Comparison of ENCODE assay signal across 20 cellular contexts in the genomic region with DNA sequence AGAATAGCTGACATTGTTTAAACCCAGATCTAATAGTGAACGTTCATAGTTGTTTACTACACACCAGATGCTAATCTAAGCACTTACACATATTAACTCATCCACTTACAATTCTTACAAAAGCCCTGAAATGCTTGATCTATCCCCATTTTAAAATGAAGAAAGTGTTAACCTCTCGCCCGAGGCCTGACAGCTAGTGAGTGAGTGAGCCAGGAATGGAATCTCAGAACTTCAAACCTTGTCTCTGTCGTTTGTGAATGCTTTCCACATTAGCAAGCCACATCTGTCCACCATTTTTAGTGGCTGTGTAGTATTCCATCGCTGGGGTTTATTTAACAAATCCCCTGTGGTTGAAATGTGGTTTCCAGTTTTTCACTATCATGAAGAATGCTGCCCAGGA.
"Had no signal": no experiment of that assay in that cellular context is flagged by ENCODE, and none has a peak within 500 bp of the region (broad histone marks: within the 10 kb centered on the region; RNA-seq: fewer than 3 reads in every experiment).

No MANE protein-coding gene starts in this region.

- H3K9me3 ChIP-seq: thyroid gland, upper lobe of right lung had no signal

- H3K4me3 ChIP-seq: neural progenitor cell, thyroid gland, upper lobe of right lung had no signal

- H3K9ac ChIP-seq: neural progenitor cell had no signal

- H3K27ac ChIP-seq: epithelial cell of prostate, neural progenitor cell, thyroid gland, upper lobe of right lung had no signal

- H3K4me2 ChIP-seq: neural progenitor cell had no signal

- H3K36me3 ChIP-seq: neural progenitor cell, thyroid gland, upper lobe of right lung had no signal

- H3K27me3 ChIP-seq: neural progenitor cell, thyroid gland, upper lobe of right lung had no signal

- H3K4me1 ChIP-seq: thyroid gland, upper lobe of right lung had no signal

- DNase-seq: activated B cell treated with CpG ODN at 0.5 μM for 24 hours; activated CD4-positive, alpha-beta T cell treated with anti-CD3 and anti-CD28 coated beads, Interleukin-2, amount 50 U/mL, for 1 hour; activated CD8-positive, alpha-beta T cell treated with anti-CD3 and anti-CD28 coated beads for 36 hours; activated naive CD8-positive, alpha-beta T cell treated with anti-CD3 and anti-CD28 coated beads, Interleukin-2, amount 50 U/mL, for 24 hours; activated T-cell treated with anti-CD3 and anti-CD28 coated beads, Interleukin-2, amount 50 U/mL, for 4 hours; anterior cingulate cortex; dermis blood vessel endothelial cell; effector CD4-positive, alpha-beta T cell; midbrain; naive thymus-derived CD8-positive, alpha-beta T cell; stimulated activated CD4-positive, alpha-beta T cell treated with anti-CD3 and anti-CD28 coated beads, Interleukin-12 subunit alpha, Interleukin-12 subunit beta, amount 100 ng/mL, for 4 hours; stimulated activated CD4-positive, alpha-beta T cell treated with anti-CD3 and anti-CD28 coated beads, Interleukin-4, amount 100 ng/mL, for 1 hour; substantia nigra; T-helper 1 cell; thyroid gland; upper lobe of right lung had no signal

- ATAC-seq: activated CD8-positive, alpha-beta T cell treated with anti-CD3 and anti-CD28 coated beads for 36 hours; activated naive CD8-positive, alpha-beta T cell treated with anti-CD3 and anti-CD28 coated beads, Interleukin-2, amount 50 U/mL, for 24 hours; activated T-cell treated with anti-CD3 and anti-CD28 coated beads, Interleukin-2, amount 50 U/mL, for 4 hours; activated T-helper 17 cell treated with anti-CD3 and anti-CD28 coated beads, Interleukin-2, amount 50 U/mL, for 72 hours; naive thymus-derived CD8-positive, alpha-beta T cell; stimulated activated effector memory CD8-positive, alpha-beta T cell treated with anti-CD3 and anti-CD28 coated beads, Interleukin-12 subunit alpha, Interleukin-12 subunit beta, amount 100 ng/mL, for 72 hours had no signal
